21 cellular contexts compared by ENCODE assay signal in the genomic region with DNA sequence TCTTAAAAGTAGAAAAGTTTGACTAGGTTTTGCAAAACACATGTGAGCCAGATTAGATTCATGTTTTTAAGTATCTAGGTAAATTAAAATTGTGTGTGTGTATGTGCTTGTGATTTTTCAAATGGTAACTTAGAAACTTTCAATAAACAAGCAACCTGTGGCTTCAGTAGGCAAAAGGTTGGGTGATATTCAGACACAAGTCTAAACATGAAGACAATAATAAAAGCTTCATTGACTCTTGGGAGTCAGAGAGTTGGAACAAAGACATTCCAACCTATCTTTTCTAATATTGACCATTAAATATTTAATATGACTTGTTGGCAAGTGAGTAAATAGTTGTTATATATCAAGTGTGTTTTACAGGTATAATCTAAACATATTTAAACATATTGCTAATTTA.
"Had no signal": no experiment of that assay in that cellular context is flagged by ENCODE, and none has a peak within 500 bp of the region (broad histone marks: within the 10 kb centered on the region; RNA-seq: fewer than 3 reads in every experiment).

No MANE protein-coding gene starts in this region.

- H3K4me2 ChIP-seq: neural progenitor cell had no signal

- H3K27ac ChIP-seq: esophagus squamous epithelium, left lung, lower lobe of right lung, neural progenitor cell, spleen, suprapubic skin, tibial artery, upper lobe of right lung had no signal

- DNase-seq: activated CD4-positive, alpha-beta memory T cell treated with anti-CD3 and anti-CD28 coated beads, Interleukin-2, amount 10 ng/mL, durations not matched to agents 7 days and 5 days; activated CD4-positive, alpha-beta T cell treated with anti-CD3 and anti-CD28 coated beads for 1 hour; activated CD4-positive, alpha-beta T cell treated with anti-CD3 and anti-CD28 coated beads, Interleukin-2, amount 10 ng/mL, durations not matched to agents 7 days and 5 days; activated CD8-positive, alpha-beta memory T cell treated with anti-CD3 and anti-CD28 coated beads, Interleukin-2, amount 50 U/mL, for 48 hours; activated naive CD8-positive, alpha-beta T cell treated with anti-CD3 and anti-CD28 coated beads, Interleukin-2, amount 50 U/mL, for 24 hours; activated T-cell treated with anti-CD3 and anti-CD28 coated beads, Interleukin-2, amount 50 U/mL, for 24 hours; amygdala; endodermal cell; esophagus squamous epithelium; left lung; lower lobe of right lung; mesendoderm; natural killer cell; occipital lobe; right cardiac atrium; spleen; stimulated activated naive CD4-positive, alpha-beta T cell; tibial artery; upper lobe of right lung had no signal

- H2AFZ ChIP-seq: neural progenitor cell had no signal

- H3K4me1 ChIP-seq: esophagus squamous epithelium, left lung, lower lobe of right lung, neural progenitor cell, spleen, suprapubic skin, tibial artery, upper lobe of right lung had no signal

- H3K36me3 ChIP-seq: esophagus squamous epithelium, left lung, lower lobe of right lung, neural progenitor cell, spleen, suprapubic skin, tibial artery, upper lobe of right lung had no signal

- H3K27me3 ChIP-seq: esophagus squamous epithelium, left lung, neural progenitor cell, spleen, suprapubic skin, tibial artery, upper lobe of right lung had no signal

- H3K9ac ChIP-seq: neural progenitor cell had no signal

- H3K9me3 ChIP-seq: esophagus squamous epithelium, lower lobe of right lung, suprapubic skin, tibial artery, upper lobe of right lung had no signal

- H3K4me3 ChIP-seq: esophagus squamous epithelium, left lung, lower lobe of right lung, neural progenitor cell, spleen, suprapubic skin, tibial artery, upper lobe of right lung had no signal
